8 cellular contexts compared by ENCODE assay signal in the genomic region with DNA sequence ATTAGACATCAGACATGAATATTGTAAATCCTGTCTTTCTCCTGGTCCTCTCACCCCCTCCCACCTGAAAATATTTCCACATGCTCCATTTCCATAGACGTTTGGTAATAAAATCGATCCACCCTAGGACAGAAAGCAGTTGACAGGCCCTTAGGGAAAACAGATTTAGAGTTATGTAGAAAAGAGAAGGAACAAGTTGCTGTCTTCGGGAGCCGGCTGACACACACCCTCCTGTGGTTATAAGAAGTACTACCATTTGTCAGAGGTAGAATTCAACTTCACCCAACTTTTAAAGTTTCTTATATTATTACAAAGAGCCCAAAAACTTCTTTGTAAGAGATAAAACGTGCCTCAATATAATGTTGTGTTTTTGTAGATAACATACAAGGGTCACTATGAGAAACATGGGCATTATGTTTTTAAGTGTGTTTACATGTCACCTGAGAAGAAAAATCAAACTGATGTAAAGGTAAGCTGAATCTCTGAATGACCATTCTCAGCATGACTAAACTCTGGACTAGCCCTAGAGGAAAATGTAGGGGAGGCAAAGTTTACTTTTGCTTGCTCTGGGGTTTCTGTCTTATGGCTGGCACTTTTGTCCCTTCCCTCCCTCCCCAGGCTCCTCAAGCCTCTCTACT. TPM values are rescaled to one million over a fixed set of nuclear protein-coding genes. Genes with fewer than 3 reads are reported as not detected.
DNase-seq lines count a peak whose midpoint lies in the region; FAIRE-seq and TF ChIP-seq lines count a peak whose summit lies in the region.

No MANE protein-coding gene starts in this region.

- TF ChIP-seq CTCF in BE2C (IDR thresholded peaks at IDR 0.05; ENCODE audit: low read depth, low read length) (peak; percentile 74), left ventricle myocardium inferior (IDR thresholded peaks at IDR 0.05; ENCODE audit: borderline replicate concordance) (peak; percentile 87), smooth muscle cell (IDR thresholded peaks at IDR 0.05; ENCODE audit: borderline replicate concordance, insufficient read depth, poor library complexity, severe bottlenecking) (peak; percentile 58)

- 5% methylated on average over 5 of the region's 5 CpGs for WGBS in smooth muscle cell (ENCODE audit: low lambda C conversion rate)

- CTCF ChIA-PET in activated CD4-positive, alpha-beta memory T cell treated with anti-CD3 and anti-CD28 coated beads for 36 hours (lab: Charles Lee), result interaction anchor here (1.2 to 4.2 kb wide), 5 partner anchors 8 to 342 kb away, joined by 3 to 17 read pairs (median 4); no protein-coding TSS in a partner anchor

- intact Hi-C loops in activated CD4-positive, alpha-beta memory T cell treated with anti-CD3 and anti-CD28 coated beads for 36 hours (cut with micrococcal nuclease), result loop anchor here (1.0 kb wide), 1 partner anchor 160 kb away; no protein-coding TSS in a partner anchor
- intact Hi-C loops in left ventricle myocardium inferior (cut with micrococcal nuclease), result loop anchor here (5.0 to 10.0 kb wide), 2 partner anchors 162 to 485 kb away; no protein-coding TSS in a partner anchor

- H3K4me3 ChIP-seq in BE2C (ENCODE audit: low read depth, low read length), result no peak overlapping the region
- H3K4me3 ChIP-seq in left ventricle myocardium inferior, result no peak overlapping the region
- no peak overlapping the region for H3K4me3 ChIP-seq in smooth muscle cell

- no peaks in the 10 kb centered on the region for H4K20me1 ChIP-seq in smooth muscle cell (ENCODE audit: low read depth)

- peak; percentile 69 for FAIRE-seq in GM18507 (lab: Jason Lieb, UNC)

- H3K36me3 ChIP-seq in BE2C (no peaks in the 10 kb centered on the region), left ventricle myocardium inferior (no peaks in the 10 kb centered on the region), smooth muscle cell (ENCODE audit: low read depth) (no peaks in the 10 kb centered on the region)

- H3K9ac ChIP-seq in smooth muscle cell (ENCODE audit: low read depth), result no peak overlapping the region

- H3K4me1 ChIP-seq in BE2C, result peaks cover 8% of the 10 kb centered on the region
- peaks cover 15% of the 10 kb centered on the region for H3K4me1 ChIP-seq in left ventricle myocardium inferior
- H3K4me1 ChIP-seq in smooth muscle cell (ENCODE audit: low read depth), result peaks cover 7% of the 10 kb centered on the region

- no peak for TF ChIP-seq EP300 in Ishikawa (IDR thresholded peaks at IDR 0.05; ENCODE audit: borderline replicate concordance)

- H3K27ac ChIP-seq in left ventricle myocardium inferior (replicated peaks) (peak overlapping the region; percentile 30), smooth muscle cell (ENCODE audit: low read depth) (no peak overlapping the region)

- H3K9me3 Mint-ChIP-seq in activated CD4-positive, alpha-beta memory T cell treated with anti-CD3 and anti-CD28 coated beads for 36 hours, result no peaks in the 10 kb centered on the region

- POLR2A ChIA-PET in activated CD4-positive, alpha-beta memory T cell treated with anti-CD3 and anti-CD28 coated beads for 36 hours (lab: Charles Lee), result no interaction called here

- H3K27me3 ChIP-seq in BE2C (peaks cover 7% of the 10 kb centered on the region; the same call in 1 of the 2 replicates), left ventricle myocardium inferior (ENCODE audit: low read depth) (no peaks in the 10 kb centered on the region), smooth muscle cell (ENCODE audit: low read depth) (no peaks in the 10 kb centered on the region)

- peak; percentile 73 for TF ChIP-seq RAD21 in Ishikawa (IDR thresholded peaks at IDR 0.05; ENCODE audit: low read depth)

- H3K4me1 Mint-ChIP-seq in activated CD4-positive, alpha-beta memory T cell treated with anti-CD3 and anti-CD28 coated beads for 36 hours (ENCODE audit: low read depth), result no peaks in the 10 kb centered on the region

- no peaks in the 10 kb centered on the region for H3K36me3 Mint-ChIP-seq in activated CD4-positive, alpha-beta memory T cell treated with anti-CD3 and anti-CD28 coated beads for 36 hours

- peaks cover 15% of the 10 kb centered on the region for H3K27me3 Mint-ChIP-seq in activated CD4-positive, alpha-beta memory T cell treated with anti-CD3 and anti-CD28 coated beads for 36 hours

- no peak overlapping the region for H2AFZ ChIP-seq in smooth muscle cell (ENCODE audit: low read depth)

- H3K79me2 ChIP-seq in smooth muscle cell (ENCODE audit: low read depth), result no peaks in the 10 kb centered on the region

- H3K9me3 ChIP-seq in BE2C (no peaks in the 10 kb centered on the region), left ventricle myocardium inferior (replicated peaks) (no peaks in the 10 kb centered on the region), smooth muscle cell (replicated peaks; ENCODE audit: low read depth) (no peaks in the 10 kb centered on the region)

- peaks cover 3% of the 10 kb centered on the region for H3F3A ChIP-seq in smooth muscle cell (ENCODE audit: low read depth)

- DNase-seq in BE2C, result no peak
- peak; percentile 3 for DNase-seq in GM18507 (ENCODE audit: extremely low spot score, insufficient read length, low read depth)
- peak; percentile 11 for DNase-seq in activated CD4-positive, alpha-beta memory T cell treated with anti-CD3 and anti-CD28 coated beads for 36 hours
- DNase-seq in left ventricle myocardium inferior, result peak; percentile 16
- DNase-seq in smooth muscle cell (lab: John Stamatoyannopoulos, UW; ENCODE audit: unreplicated experiment), result no peak
- DNase-seq in mesenteric fat pad (ENCODE audit: low spot score), result no peak
- no peak for DNase-seq in NCI-H146 (lab: John Stamatoyannopoulos, UW)

- H3K27ac Mint-ChIP-seq in activated CD4-positive, alpha-beta memory T cell treated with anti-CD3 and anti-CD28 coated beads for 36 hours, result no peak overlapping the region

- H3K4me3 Mint-ChIP-seq in activated CD4-positive, alpha-beta memory T cell treated with anti-CD3 and anti-CD28 coated beads for 36 hours, result no peak overlapping the region

- H3K4me2 ChIP-seq in smooth muscle cell, result no peak overlapping the region

TF ChIP-seq in Ishikawa, 13 proteins besides CTCF, POLR2A, EP300 and RAD21:
- no peak for TF ChIP-seq REST (IDR thresholded peaks at IDR 0.05; ENCODE audit: low read depth)
- TF ChIP-seq NFIC (IDR thresholded peaks at IDR 0.05), result no peak
- TF ChIP-seq YY1 (IDR thresholded peaks at IDR 0.05; ENCODE audit: low read depth), result no peak
- no peak for TF ChIP-seq TCF12 (IDR thresholded peaks at IDR 0.05; ENCODE audit: low read depth)
- TF ChIP-seq ZBTB7A (IDR thresholded peaks at IDR 0.05; ENCODE audit: low read depth), result no peak
- TF ChIP-seq CEBPB (IDR thresholded peaks at IDR 0.05), result no peak
- no peak for TF ChIP-seq MAX (IDR thresholded peaks at IDR 0.05)
- TF ChIP-seq TAF1 (IDR thresholded peaks at IDR 0.05; ENCODE audit: low read depth), result no peak
- no peak for TF ChIP-seq FOXM1 (IDR thresholded peaks at IDR 0.05; ENCODE audit: borderline replicate concordance, low read depth)
- TF ChIP-seq TEAD4 (IDR thresholded peaks at IDR 0.05), result no peak
- TF ChIP-seq, protein P1, sequence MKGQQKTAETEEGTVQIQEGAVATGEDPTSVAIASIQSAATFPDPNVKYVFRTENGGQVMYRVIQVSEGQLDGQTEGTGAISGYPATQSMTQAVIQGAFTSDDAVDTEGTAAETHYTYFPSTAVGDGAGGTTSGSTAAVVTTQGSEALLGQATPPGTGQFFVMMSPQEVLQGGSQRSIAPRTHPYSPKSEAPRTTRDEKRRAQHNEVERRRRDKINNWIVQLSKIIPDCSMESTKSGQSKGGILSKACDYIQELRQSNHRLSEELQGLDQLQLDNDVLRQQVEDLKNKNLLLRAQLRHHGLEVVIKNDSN (IDR thresholded peaks at IDR 0.05), result no peak
- no peak for TF ChIP-seq EGR1 (IDR thresholded peaks at IDR 0.05)
- no peak for TF ChIP-seq CREB1 (IDR thresholded peaks at IDR 0.05; ENCODE audit: low read depth)

RNA-seq across cellular contexts. Expression of gene MEPE, which starts 6.7 kb away (rescaled TPM):
- not detected for polyA plus RNA-seq in BE2C (2012; ENCODE audit: insufficient read depth, insufficient read length, low read depth)
- total RNA-seq in activated CD4-positive, alpha-beta memory T cell treated with anti-CD3 and anti-CD28 coated beads for 36 hours, result not detected
- total RNA-seq in left ventricle myocardium inferior (not detected), smooth muscle cell (not detected in 2 replicates), mesenteric fat pad (not detected)
- polyA plus RNA-seq in smooth muscle cell, result 0.63 TPM in 1 of 2 replicates, not detected in the other

RNA-seq across cellular contexts. Expression of gene IBSP, which starts 40.1 kb away (rescaled TPM):
- polyA plus RNA-seq in BE2C (2012; ENCODE audit: insufficient read depth, insufficient read length, low read depth), result not detected
- total RNA-seq in activated CD4-positive, alpha-beta memory T cell treated with anti-CD3 and anti-CD28 coated beads for 36 hours, result not detected
- total RNA-seq in left ventricle myocardium inferior (not detected), smooth muscle cell (not detected in 2 replicates), mesenteric fat pad (not detected)
- polyA plus RNA-seq in smooth muscle cell, result not detected in 2 replicates

Comparison
In these comparisons a context has a peak if more than half of its experiments do, and no peak if none do; other contexts are left out.
1. DNase-seq: peak in GM18507 (single experiment), activated CD4-positive, alpha-beta memory T cell treated with anti-CD3 and anti-CD28 coated beads for 36 hours (single experiment) and left ventricle myocardium inferior (single experiment); none in BE2C (single experiment), smooth muscle cell (single experiment), mesenteric fat pad (single experiment) and NCI-H146 (single experiment).
2. Peak in every context shown above with its lines, with median percentiles within 50 percentile points of each other: CTCF ChIP-seq.